ENCODE assay signal across 1 cellular context in genomic region chr1:15802234-15802965, GRCh38.
TF ChIP-seq lines count a peak whose summit lies in the region.

No MANE protein-coding gene starts in this region.

TF ChIP-seq in HCT116, 20 proteins besides CTCF, POLR2A, EP300 and RAD21:
- TF ChIP-seq ELF1 (IDR thresholded peaks at IDR 0.05; ENCODE audit: borderline replicate concordance, low read depth) (no peak), POLR2AphosphoS5 (IDR thresholded peaks at IDR 0.05; ENCODE audit: low read depth, low read length) (no peak), JUND (IDR thresholded peaks at IDR 0.05) (no peak), SIN3A (IDR thresholded peaks at IDR 0.05; ENCODE audit: low read depth) (no peak), FOSL1 (IDR thresholded peaks at IDR 0.05; ENCODE audit: low read depth) (no peak), ZFX (IDR thresholded peaks at IDR 0.05) (no peak), ZNF274 (IDR thresholded peaks at IDR 0.05; ENCODE audit: low read depth, low read length) (no peak), SRF (IDR thresholded peaks at IDR 0.05; ENCODE audit: low read depth) (no peak), CBX3 (IDR thresholded peaks at IDR 0.05; ENCODE audit: low read depth) (no peak), CEBPB (IDR thresholded peaks at IDR 0.05; ENCODE audit: low read depth) (no peak), SP1 (IDR thresholded peaks at IDR 0.05; ENCODE audit: low read depth) (no peak), EZH2phosphoT487 (IDR thresholded peaks at IDR 0.05; ENCODE audit: borderline replicate concordance) (no peak), EZH2 (IDR thresholded peaks at IDR 0.05) (no peak), REST (IDR thresholded peaks at IDR 0.05; ENCODE audit: low read depth) (no peak), ATF3 (IDR thresholded peaks at IDR 0.05) (no peak), TCF7L2 (IDR thresholded peaks at IDR 0.05; ENCODE audit: borderline replicate concordance, extremely low read depth, insufficient read depth, insufficient read length) (no peak), ZBTB33 (IDR thresholded peaks at IDR 0.05; ENCODE audit: extremely low read depth, insufficient replicate concordance, low read length) (no peak), EGR1 (IDR thresholded peaks at IDR 0.05; ENCODE audit: low read depth) (no peak)
